14 cellular contexts compared by ENCODE assay signal in the genomic region with DNA sequence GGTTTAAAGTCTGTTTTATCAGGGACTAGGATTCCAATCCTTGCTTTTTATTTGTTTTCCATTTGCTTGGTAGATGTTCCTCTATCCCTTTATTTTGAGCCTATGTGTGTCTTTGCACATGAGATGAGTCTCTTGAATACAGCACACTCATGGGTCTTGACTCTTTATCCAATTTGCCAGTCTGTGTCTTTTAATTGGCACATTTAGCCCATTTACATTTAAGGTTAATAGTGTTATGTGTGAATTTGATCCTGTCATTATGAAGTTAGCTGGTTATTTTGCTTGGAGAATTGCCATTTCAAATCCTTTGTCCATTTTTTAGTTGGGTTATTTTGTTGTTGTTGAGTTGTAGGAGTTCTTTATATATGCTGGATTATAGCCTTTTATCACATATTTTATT. TPM values are rescaled to one million over a fixed set of nuclear protein-coding genes. Genes with fewer than 3 reads are reported as not detected.
"Had no signal": no experiment of that assay in that cellular context is flagged by ENCODE, and none has a peak within 500 bp of the region (broad histone marks: within the 10 kb centered on the region; RNA-seq: fewer than 3 reads in every experiment).

No MANE protein-coding gene starts in this region.

RNA-seq across cellular contexts. Expression of a gene that starts 9.8 kb away (rescaled TPM):
- total RNA-seq: activated B cell treated with CpG ODN at 0.5 μM for 24 hours; activated CD4-positive, alpha-beta memory T cell treated with anti-CD3 and anti-CD28 coated beads for 36 hours; activated CD4-positive, alpha-beta memory T cell treated with anti-CD3 and anti-CD28 coated beads, Interleukin-2, amount 10 ng/mL, durations not matched to agents 7 days and 5 days; activated CD4-positive, alpha-beta T cell treated with anti-CD3 and anti-CD28 coated beads for 36 hours; activated CD4-positive, alpha-beta T cell treated with anti-CD3 and anti-CD28 coated beads, Interleukin-2, amount 10 ng/mL, durations not matched to agents 24 days and 14 days; activated CD4-positive, alpha-beta T cell treated with anti-CD3 and anti-CD28 coated beads, Interleukin-2, amount 10 ng/mL, durations not matched to agents 7 days and 5 days; activated CD8-positive, alpha-beta memory T cell treated with anti-CD3 and anti-CD28 coated beads for 36 hours; activated CD8-positive, alpha-beta memory T cell treated with anti-CD3 and anti-CD28 coated beads, Interleukin-2, amount 10 ng/mL, durations not matched to agents 7 days and 5 days; activated CD8-positive, alpha-beta T cell treated with anti-CD3 and anti-CD28 coated beads for 36 hours; activated CD8-positive, alpha-beta T cell treated with anti-CD3 and anti-CD28 coated beads, Interleukin-2, amount 10 ng/mL, durations not matched to agents 7 days and 5 days; T-helper 1 cell treated with Interleukin-12 subunit alpha and Interleukin-12 subunit beta and Interleukin-4 antibody, amounts not matched to agents 30 ng/mL and 1 ng/mL, for 36 hours; T-helper 17 cell; T-helper 2 cell treated with Interferon-gamma antibody and Interleukin-4, amounts not matched to agents 100 ng/mL and 5 ng/mL, for 36 hours; WTC11 had no signal

RNA-seq across cellular contexts. Expression of a gene that starts 14.1 kb away (rescaled TPM):
- total RNA-seq: activated B cell treated with CpG ODN at 0.5 μM for 24 hours; activated CD4-positive, alpha-beta memory T cell treated with anti-CD3 and anti-CD28 coated beads for 36 hours; activated CD4-positive, alpha-beta memory T cell treated with anti-CD3 and anti-CD28 coated beads, Interleukin-2, amount 10 ng/mL, durations not matched to agents 7 days and 5 days; activated CD4-positive, alpha-beta T cell treated with anti-CD3 and anti-CD28 coated beads for 36 hours; activated CD4-positive, alpha-beta T cell treated with anti-CD3 and anti-CD28 coated beads, Interleukin-2, amount 10 ng/mL, durations not matched to agents 24 days and 14 days; activated CD4-positive, alpha-beta T cell treated with anti-CD3 and anti-CD28 coated beads, Interleukin-2, amount 10 ng/mL, durations not matched to agents 7 days and 5 days; activated CD8-positive, alpha-beta memory T cell treated with anti-CD3 and anti-CD28 coated beads for 36 hours; activated CD8-positive, alpha-beta memory T cell treated with anti-CD3 and anti-CD28 coated beads, Interleukin-2, amount 10 ng/mL, durations not matched to agents 7 days and 5 days; activated CD8-positive, alpha-beta T cell treated with anti-CD3 and anti-CD28 coated beads for 36 hours; activated CD8-positive, alpha-beta T cell treated with anti-CD3 and anti-CD28 coated beads, Interleukin-2, amount 10 ng/mL, durations not matched to agents 7 days and 5 days; T-helper 1 cell treated with Interleukin-12 subunit alpha and Interleukin-12 subunit beta and Interleukin-4 antibody, amounts not matched to agents 30 ng/mL and 1 ng/mL, for 36 hours; T-helper 17 cell; T-helper 2 cell treated with Interferon-gamma antibody and Interleukin-4, amounts not matched to agents 100 ng/mL and 5 ng/mL, for 36 hours; WTC11 had no signal

RNA-seq across cellular contexts. Expression of a gene that starts 24.5 kb away (rescaled TPM):
- total RNA-seq: activated B cell treated with CpG ODN at 0.5 μM for 24 hours; activated CD4-positive, alpha-beta memory T cell treated with anti-CD3 and anti-CD28 coated beads for 36 hours; activated CD4-positive, alpha-beta memory T cell treated with anti-CD3 and anti-CD28 coated beads, Interleukin-2, amount 10 ng/mL, durations not matched to agents 7 days and 5 days; activated CD4-positive, alpha-beta T cell treated with anti-CD3 and anti-CD28 coated beads for 36 hours; activated CD4-positive, alpha-beta T cell treated with anti-CD3 and anti-CD28 coated beads, Interleukin-2, amount 10 ng/mL, durations not matched to agents 24 days and 14 days; activated CD4-positive, alpha-beta T cell treated with anti-CD3 and anti-CD28 coated beads, Interleukin-2, amount 10 ng/mL, durations not matched to agents 7 days and 5 days; activated CD8-positive, alpha-beta memory T cell treated with anti-CD3 and anti-CD28 coated beads for 36 hours; activated CD8-positive, alpha-beta memory T cell treated with anti-CD3 and anti-CD28 coated beads, Interleukin-2, amount 10 ng/mL, durations not matched to agents 7 days and 5 days; activated CD8-positive, alpha-beta T cell treated with anti-CD3 and anti-CD28 coated beads for 36 hours; activated CD8-positive, alpha-beta T cell treated with anti-CD3 and anti-CD28 coated beads, Interleukin-2, amount 10 ng/mL, durations not matched to agents 7 days and 5 days; T-helper 1 cell treated with Interleukin-12 subunit alpha and Interleukin-12 subunit beta and Interleukin-4 antibody, amounts not matched to agents 30 ng/mL and 1 ng/mL, for 36 hours; T-helper 17 cell; T-helper 2 cell treated with Interferon-gamma antibody and Interleukin-4, amounts not matched to agents 100 ng/mL and 5 ng/mL, for 36 hours; WTC11 had no signal
